ENCODE assay signal across 12 cellular contexts in genomic region chr17:13599808-13600398, GRCh38. TPM values are rescaled to one million over a fixed set of nuclear protein-coding genes. Genes with fewer than 3 reads are reported as not detected.
DNase-seq lines count a peak whose midpoint lies in the region; ATAC-seq and TF ChIP-seq lines count a peak whose summit lies in the region.
"Had no signal": no experiment of that assay in that cellular context is flagged by ENCODE, and none has a peak within 500 bp of the region (broad histone marks: within the 10 kb centered on the region; RNA-seq: fewer than 3 reads in every experiment).

No MANE protein-coding gene starts in this region.

- no peak overlapping the region for H2AFZ ChIP-seq in H9 (ENCODE audit: low read length)

- no peak for TF ChIP-seq CTCF in H9 (conservative IDR thresholded peaks at IDR 0.05)
- TF ChIP-seq CTCF in WI38 (IDR thresholded peaks at IDR 0.05; ENCODE audit: low read depth, low read length), result no peak
- TF ChIP-seq CTCF in foreskin fibroblast (IDR thresholded peaks at IDR 0.05; ENCODE audit: low read depth, low read length), result no peak
- TF ChIP-seq CTCF in retinal pigment epithelial cell (conservative IDR thresholded peaks at IDR 0.05; ENCODE audit: low read depth, low read length), result no peak

- H3K4me2 ChIP-seq in H9 (ENCODE audit: insufficient read depth, insufficient read length, low read length), result peak overlapping the region; percentile 60

- no peak overlapping the region for H2AK5ac ChIP-seq in H9 (ENCODE audit: insufficient read length, low read length)

- DNase-seq in H9 (no peak), foreskin fibroblast (peak in 1 of 2 donors; percentile 26), retinal pigment epithelial cell (ENCODE audit: low read depth) (no peak), RPMI8226 (no peak), NCI-H2107 (lab: John Stamatoyannopoulos, UW) (no peak), NCI-H146 treated with DMSO at 0.1 percent for 48 hours (lab: John Stamatoyannopoulos, UW; ENCODE audit: unreplicated experiment) (no peak)
- DNase-seq: NCI-H2081 treated with DMSO at 0.1 percent for 48 hours, psoas muscle had no signal

- H4K91ac ChIP-seq in H9 (ENCODE audit: insufficient read length, low read depth, low read length), result no peak overlapping the region

- H4K20me1 ChIP-seq in H9 (ENCODE audit: control insufficient read depth, insufficient read depth, insufficient read length), result no peaks in the 10 kb centered on the region

- peak overlapping the region; percentile 89 for H3K4me3 ChIP-seq in WI38 (ENCODE audit: low read depth, low read length)
- H3K4me3 ChIP-seq in foreskin fibroblast (ENCODE audit: low read depth in 1 of 2, low read length in 2 of 2), result peak overlapping the region; percentile 80 to 94
- peak overlapping the region; percentile 85 for H3K4me3 ChIP-seq in retinal pigment epithelial cell (ENCODE audit: low read length)

- H3K14ac ChIP-seq in H9 (ENCODE audit: insufficient read depth, low read length), result no peak overlapping the region

- no peak overlapping the region for H3K27ac Mint-ChIP-seq in H9

- ATAC-seq in HG03097 (IDR thresholded peaks at IDR 0.05; ENCODE audit: low FRiP score, unreplicated experiment), result no peak
- ATAC-seq: psoas muscle, Right ventricle myocardium inferior had no signal

- peaks cover 22% of the 10 kb centered on the region for H3K23me2 ChIP-seq in H9 (ENCODE audit: insufficient read length, low read depth, low read length, poor library complexity, severe bottlenecking)

- no peaks in the 10 kb centered on the region for H3K9me3 ChIP-seq in H9 (ENCODE audit: control insufficient read depth, low read depth, low read length)
- H3K9me3 ChIP-seq: psoas muscle had no signal

- no peak overlapping the region for H2BK12ac ChIP-seq in H9 (ENCODE audit: insufficient read length, low read depth, low read length)

- H3K27me3 Mint-ChIP-seq in H9 (ENCODE audit: low read depth), result peaks cover 46% of the 10 kb centered on the region

- H3K79me1 ChIP-seq in H9 (ENCODE audit: insufficient read depth, low read depth, low read length, poor library complexity, severe bottlenecking), result no peaks in the 10 kb centered on the region

- no peak overlapping the region for H2BK15ac ChIP-seq in H9 (ENCODE audit: low read depth, low read length)

- H3T11ph ChIP-seq in H9 (ENCODE audit: low read length), result no peak overlapping the region

- H3K23ac ChIP-seq in H9 (ENCODE audit: insufficient read length, low read depth, low read length), result no peak overlapping the region

- H3K4me1 ChIP-seq in H9 (ENCODE audit: insufficient read depth, low read length), result no peaks in the 10 kb centered on the region
- H3K4me1 ChIP-seq: psoas muscle had no signal

- H3K9ac ChIP-seq in H9 (ENCODE audit: extremely low read depth, insufficient read length, low read length), result no peak overlapping the region

- H4K8ac ChIP-seq in H9 (replicated peaks; ENCODE audit: insufficient read length, low read depth, low read length), result no peak overlapping the region

- peak overlapping the region; percentile 54 to 77 for H3K4me3 Mint-ChIP-seq in H9

- H3K4me1 Mint-ChIP-seq in H9, result peaks cover 26 to 29% of the 10 kb centered on the region in 2 experiments

- no peaks in the 10 kb centered on the region; a peak in 1 of 5 replicates for H3K9me3 Mint-ChIP-seq in H9

- no peak overlapping the region for H3K4ac ChIP-seq in H9 (ENCODE audit: low read depth, low read length)

- H2BK5ac ChIP-seq in H9 (ENCODE audit: insufficient read length, low read length), result no peak overlapping the region

- no peak overlapping the region for H3K18ac ChIP-seq in H9 (ENCODE audit: insufficient read length, low read depth, low read length)

- H4K5ac ChIP-seq in H9 (ENCODE audit: insufficient read length, low read depth, low read length), result no peak overlapping the region

- no peak overlapping the region for H2BK120ac ChIP-seq in H9 (ENCODE audit: low read depth, low read length, poor library complexity, severe bottlenecking)

- no peaks in the 10 kb centered on the region; the same call in 1 of the 2 replicates for H3K27me3 ChIP-seq in H9 (ENCODE audit: insufficient read depth, low read length)

- no peaks in the 10 kb centered on the region for H3K79me2 ChIP-seq in H9 (ENCODE audit: insufficient read depth, low read length)

- H3K36me3 Mint-ChIP-seq in H9 (ENCODE audit: insufficient read depth in 1 of 3, low read depth in 3 of 3), result no peaks in the 10 kb centered on the region; a peak in 1 of 7 replicates

- WGBS in H9 (ENCODE audit: extremely low coverage, insufficient read length, low lambda C conversion rate), result no CpG with 5 or more reads among the region's 4 CpGs

- H2BK20ac ChIP-seq in H9 (ENCODE audit: low read depth, low read length, poor library complexity, severe bottlenecking), result no peak overlapping the region

- no peak overlapping the region for H3K27ac ChIP-seq in H9 (ENCODE audit: insufficient read length, low read depth, low read length)
- H3K27ac ChIP-seq: psoas muscle had no signal

- no peak overlapping the region for H3K56ac ChIP-seq in H9 (ENCODE audit: insufficient read length, low read depth, low read length)

RNA-seq across cellular contexts. Expression of gene HS3ST3A1, which starts 1.8 kb away (rescaled TPM):
- total RNA-seq in H9 (2021), result 3.2 and 3.4 TPM in 2 replicates
- total RNA-seq: HT-29 had no signal
